1 cellular context compared by ENCODE assay signal in genomic region chr11:67022961-67023956, GRCh38.
TF ChIP-seq lines count a peak whose summit lies in the region.

Gene SYT12 (plus strand): TSS chr11:67023134. CDS start chr11:67030145, 7,011 bp downstream.

TF ChIP-seq in H1, 55 proteins besides CTCF, POLR2A, EP300 and RAD21 (continued from another document):
- peak; percentile 81 for TF ChIP-seq MAX (IDR thresholded peaks at IDR 0.05)
- no peak for TF ChIP-seq FOSL1 (IDR thresholded peaks at IDR 0.05; ENCODE audit: insufficient read depth, low read depth, low read length)
- no peak for TF ChIP-seq YY1 (IDR thresholded peaks at IDR 0.05; ENCODE audit: low read depth, low read length)
- no peak for TF ChIP-seq SIN3A (conservative IDR thresholded peaks at IDR 0.05 in 1 of 2, IDR thresholded peaks at IDR 0.05 in 1 of 2; ENCODE audit: low read depth in 1 of 2, low read length in 2 of 2)
- no peak for TF ChIP-seq RXRA (IDR thresholded peaks at IDR 0.05; ENCODE audit: insufficient read depth, low read depth, low read length)
- peak; percentile 22; the same call in 1 of the 2 replicates for TF ChIP-seq E2F6 (IDR thresholded peaks at IDR 0.05)
- no peak for TF ChIP-seq GTF2F1 (IDR thresholded peaks at IDR 0.05; ENCODE audit: borderline replicate concordance, low read depth, low read length)
